In genomic region chr12:54325442-54326109, GRCh38 we compare ENCODE assay signal across 9 cellular contexts. TPM values are rescaled to one million over a fixed set of nuclear protein-coding genes. Genes with fewer than 3 reads are reported as not detected.
DNase-seq lines count a peak whose midpoint lies in the region; ATAC-seq, FAIRE-seq and TF ChIP-seq lines count a peak whose summit lies in the region.
"Not testable (repeated sequence)": the region's sequence is repeated elsewhere in the genome, so short reads cannot be mapped to it uniquely, and the experiment has no call there.
"Had no signal": no experiment of that assay in that cellular context is flagged by ENCODE, and none has a peak within 500 bp of the region (broad histone marks: within the 10 kb centered on the region; RNA-seq: fewer than 3 reads in every experiment).

No MANE protein-coding gene starts in this region.

- peak overlapping the region; percentile 82 for H2AFZ ChIP-seq in neuronal stem cell (ENCODE audit: low read length)

- H3K4me1 ChIP-seq in CD4-positive, CD25-positive, alpha-beta regulatory T cell (ENCODE audit: control insufficient read depth, insufficient read depth, low read length, poor library complexity, severe bottlenecking): peaks cover 36% of the 10 kb centered on the region
- H3K4me1 ChIP-seq in HUES64 (ENCODE audit: insufficient read depth, low read length) (peaks cover 19% of the 10 kb centered on the region), adipocyte (ENCODE audit: control insufficient read depth, insufficient read depth, low read length) (peaks cover 20% of the 10 kb centered on the region)
- not testable (repeated sequence) for H3K4me1 ChIP-seq in kidney (ENCODE audit: control insufficient read depth in 1 of 2, insufficient read depth in 1 of 2, low read depth in 1 of 2, low read length in 2 of 2); neuronal stem cell (ENCODE audit: control insufficient read depth in 2 of 2, insufficient read depth in 1 of 2, low read depth in 1 of 2, low read length in 2 of 2)

- H3K4ac ChIP-seq in neuronal stem cell (ENCODE audit: low read length): not testable (repeated sequence)

- H2BK120ac ChIP-seq in neuronal stem cell (ENCODE audit: low read depth, low read length): not testable (repeated sequence)

- DNase-seq in CD4-positive, CD25-positive, alpha-beta regulatory T cell; T-cell; adipocyte (ENCODE audit: low read depth); endothelial cell (ENCODE audit: low spot score); kidney; neuronal stem cell (ENCODE audit: low spot score): not testable (repeated sequence)

- H2BK5ac ChIP-seq in neuronal stem cell (ENCODE audit: low read length): not testable (repeated sequence)

- peaks cover 10 to 51% (median 37%) of the 10 kb centered on the region in 4 donors for H3K4me1 Mint-ChIP-seq in CD4-positive, CD25-positive, alpha-beta regulatory T cell
- peaks cover 46 to 56% (median 47%) of the 10 kb centered on the region in 3 donors for H3K4me1 Mint-ChIP-seq in T-cell
- peaks cover 31% of the 10 kb centered on the region for H3K4me1 Mint-ChIP-seq in endothelial cell (ENCODE audit: unreplicated experiment)

- not testable (repeated sequence) for H3K79me1 ChIP-seq in neuronal stem cell (ENCODE audit: low read depth, low read length)

- WGBS in HUES64: 73% methylated on average over 21 of the region's 22 CpGs
- no CpG with 5 or more reads among the region's 22 CpGs for WGBS in neuronal stem cell (ENCODE audit: extremely low coverage in 2 of 2, insufficient read length in 2 of 2, insufficient replicate concordance in 1 of 2), 2 donors

- not testable (repeated sequence) for FAIRE-seq in kidney (lab: Jason Lieb, UNC)

- H3K36me3 Mint-ChIP-seq in CD4-positive, CD25-positive, alpha-beta regulatory T cell; T-cell; endothelial cell (ENCODE audit: low read depth, unreplicated experiment): not testable (repeated sequence)

- ATAC-seq in CD4-positive, CD25-positive, alpha-beta regulatory T cell (ENCODE audit: low read depth in 2 of 2); T-cell (replicated peaks in 1 of 4): not testable (repeated sequence)

- POLR2A ChIA-PET in T-cell (lab: Charles Lee): interaction anchor here (0.5 to 2.1 kb wide), 17 partner anchors 7 to 1189 kb away, joined by 3 to 39 read pairs (median 4); partner anchors contain the start of genes CBX5 (in 2 of the 2) and HNRNPA1 (in 2 of the 2)

- not testable (repeated sequence) for H3K14ac ChIP-seq in neuronal stem cell (ENCODE audit: low read length)

- H4K8ac ChIP-seq in neuronal stem cell (ENCODE audit: low read depth, low read length): not testable (repeated sequence)

- peak overlapping the region; percentile 96 for H3K4me3 ChIP-seq in CD4-positive, CD25-positive, alpha-beta regulatory T cell (ENCODE audit: low read depth, low read length)
- H3K4me3 ChIP-seq in HUES64 (ENCODE audit: low read length) (peak overlapping the region; percentile 96), adipocyte (ENCODE audit: low read length) (peak overlapping the region; percentile 97), kidney (ENCODE audit: low read length in 2 of 2) (peak overlapping the region; percentile 89 to 99), neuronal stem cell (ENCODE audit: low read length in 2 of 2) (peak overlapping the region; percentile 67 to 85)

- H3K23ac ChIP-seq in neuronal stem cell (ENCODE audit: low read depth, low read length, poor library complexity): not testable (repeated sequence)

- not testable (repeated sequence) for H2BK12ac ChIP-seq in neuronal stem cell (ENCODE audit: low read length)

- peak overlapping the region; percentile 94 to 100 (median 98) for H3K27ac Mint-ChIP-seq in CD4-positive, CD25-positive, alpha-beta regulatory T cell
- H3K27ac Mint-ChIP-seq in T-cell: peak overlapping the region; percentile 91 to 98
- peak overlapping the region; percentile 99 for H3K27ac Mint-ChIP-seq in endothelial cell (ENCODE audit: unreplicated experiment)

- peak overlapping the region; percentile 65 for H3K4me2 ChIP-seq in neuronal stem cell (ENCODE audit: insufficient read depth, low read length, poor library complexity, severe bottlenecking)

- TF ChIP-seq CTCF in endothelial cell (IDR thresholded peaks at IDR 0.05; ENCODE audit: unreplicated experiment); kidney (IDR thresholded peaks at IDR 0.05; ENCODE audit: borderline replicate concordance, extremely low read depth, insufficient read depth): not testable (repeated sequence)

- not testable (repeated sequence) for H3K27me3 ChIP-seq in CD4-positive, CD25-positive, alpha-beta regulatory T cell (ENCODE audit: control insufficient read depth, insufficient read depth, low read length); HUES64 (ENCODE audit: insufficient read depth, low read length); adipocyte (replicated peaks; ENCODE audit: control insufficient read depth, insufficient read depth, low read length); neuronal stem cell (ENCODE audit: control insufficient read depth in 3 of 3, insufficient read depth in 3 of 3, low read depth in 1 of 3, low read length in 3 of 3)

- peak overlapping the region; percentile 96 for H3K9ac ChIP-seq in HUES64 (ENCODE audit: low read depth, low read length)
- peak overlapping the region; percentile 98 for H3K9ac ChIP-seq in adipocyte (ENCODE audit: low read length)
- peak overlapping the region; percentile 90 to 96 for H3K9ac ChIP-seq in kidney (ENCODE audit: low read length in 2 of 2)
- peak overlapping the region; percentile 56 for H3K9ac ChIP-seq in neuronal stem cell (ENCODE audit: low read depth, low read length, poor library complexity)

- not testable (repeated sequence) for H2BK15ac ChIP-seq in neuronal stem cell (ENCODE audit: low read length)

- H3K18ac ChIP-seq in neuronal stem cell (ENCODE audit: low read length): not testable (repeated sequence)

- H4K91ac ChIP-seq in neuronal stem cell (ENCODE audit: low read depth, low read length, poor library complexity): not testable (repeated sequence)

- not testable (repeated sequence) for H3K27me3 Mint-ChIP-seq in CD4-positive, CD25-positive, alpha-beta regulatory T cell; T-cell; endothelial cell (ENCODE audit: unreplicated experiment)

- H3K9me3 ChIP-seq in CD4-positive, CD25-positive, alpha-beta regulatory T cell (ENCODE audit: control insufficient read depth in 2 of 2, low read length in 2 of 2); HUES64 (ENCODE audit: insufficient read depth, low read depth, low read length); adipocyte (ENCODE audit: control insufficient read depth, low read length); kidney (ENCODE audit: control insufficient read depth in 1 of 2, low read length in 2 of 2); neuronal stem cell (replicated peaks in 1 of 2; ENCODE audit: control insufficient read depth in 2 of 2, insufficient read depth in 1 of 2, low read depth in 1 of 2, low read length in 2 of 2): not testable (repeated sequence)

- H3K9me3 Mint-ChIP-seq in CD4-positive, CD25-positive, alpha-beta regulatory T cell; T-cell; endothelial cell (ENCODE audit: unreplicated experiment): not testable (repeated sequence)

- CTCF ChIA-PET in T-cell (lab: Charles Lee): interaction anchor here (0.6 to 2.9 kb wide), 60 partner anchors 9 to 1492 kb away, joined by 3 to 68 read pairs (median 4); partner anchors contain the start of genes CBX5 (in 1 of the 2), EIF4B (in 1 of the 2), HNRNPA1 (in 1 of the 2) and HOXC4 (in 1 of the 2)

- H3K4me3 Mint-ChIP-seq in CD4-positive, CD25-positive, alpha-beta regulatory T cell: peak overlapping the region; percentile 93 to 100 (median 99)
- peak overlapping the region; percentile 94 to 100 (median 95) for H3K4me3 Mint-ChIP-seq in T-cell
- peak overlapping the region; percentile 99 for H3K4me3 Mint-ChIP-seq in endothelial cell (ENCODE audit: unreplicated experiment)

- H2AK5ac ChIP-seq in neuronal stem cell (ENCODE audit: low read depth, low read length): not testable (repeated sequence)

- peak overlapping the region; percentile 65 for H3K27ac ChIP-seq in CD4-positive, CD25-positive, alpha-beta regulatory T cell (ENCODE audit: insufficient read depth, low read length, poor library complexity, severe bottlenecking)
- H3K27ac ChIP-seq in HUES64 (ENCODE audit: low read depth, low read length) (peak overlapping the region; percentile 81), kidney (ENCODE audit: low read depth in 2 of 2, low read length in 2 of 2) (peak overlapping the region; percentile 74 to 92), neuronal stem cell (replicated peaks; ENCODE audit: low read length) (peak overlapping the region; percentile 27), temporal lobe (ENCODE audit: low read depth, low read length) (peak overlapping the region; percentile 8)

- intact Hi-C loops in kidney (cut with DNase I): not testable (repeated sequence)

- not testable (repeated sequence) for H3K36me3 ChIP-seq in CD4-positive, CD25-positive, alpha-beta regulatory T cell (ENCODE audit: control insufficient read depth, insufficient read depth, low read length); HUES64 (ENCODE audit: insufficient read depth, low read length); adipocyte (ENCODE audit: control insufficient read depth, insufficient read depth, low read length, severe bottlenecking); kidney (ENCODE audit: control insufficient read depth in 1 of 2, insufficient read depth in 2 of 2, low read length in 2 of 2)
- H3K36me3 ChIP-seq in neuronal stem cell (replicated peaks in 1 of 2; ENCODE audit: control insufficient read depth in 2 of 2, insufficient read depth in 2 of 2, low read length in 2 of 2): peaks cover 0 to 16% of the 10 kb centered on the region in 2 donors

RNA-seq across cellular contexts. Expression of gene COPZ1, which starts 0.6 kb away (rescaled TPM):
- 65.3 TPM for total RNA-seq in CD4-positive, CD25-positive, alpha-beta regulatory T cell
- polyA plus RNA-seq in CD4-positive, CD25-positive, alpha-beta regulatory T cell: 100 to 1,000 TPM; 151 to 213 (median 168) TPM
- polyA plus RNA-seq in HUES64 (2013, experiment 1 of 2): 74.1 TPM
- 82.3 TPM for polyA plus RNA-seq in HUES64 (2013, experiment 2 of 2)
- total RNA-seq in T-cell (10 to 100 TPM; 60.4 to 81.3 (median 74.8) TPM), endothelial cell (ENCODE audit: unreplicated experiment) (130 TPM), kidney (141 TPM), temporal lobe (52.6 TPM)
- polyA plus RNA-seq in kidney (ENCODE audit: insufficient read depth, low read depth, low replicate concordance): 181 TPM
- 188 TPM for polyA plus RNA-seq in neuronal stem cell (2013, experiment 1 of 2)
- 183 TPM for polyA plus RNA-seq in neuronal stem cell (2013, experiment 2 of 2)

RNA-seq across cellular contexts. Expression of gene NFE2, which starts 24.8 kb away (rescaled TPM):
- 2.8 TPM for total RNA-seq in CD4-positive, CD25-positive, alpha-beta regulatory T cell
- under 1 TPM in 1 of 4 donors, not detected in 3; 0.18 TPM for polyA plus RNA-seq in CD4-positive, CD25-positive, alpha-beta regulatory T cell
- polyA plus RNA-seq in HUES64 (2013, experiment 1 of 2): 1.3 TPM
- polyA plus RNA-seq in HUES64 (2013, experiment 2 of 2): 2.3 TPM
- 1 to 10 TPM in 2 of 5 donors, under 1 TPM in 3; 0.58 to 1.5 (median 0.95) TPM for total RNA-seq in T-cell
- total RNA-seq in endothelial cell (ENCODE audit: unreplicated experiment): 0.49 TPM
- total RNA-seq in kidney: 1.6 TPM
- polyA plus RNA-seq in kidney (ENCODE audit: insufficient read depth, low read depth, low replicate concordance): not detected
- 2.4 TPM for polyA plus RNA-seq in neuronal stem cell (2013, experiment 1 of 2)
- polyA plus RNA-seq in neuronal stem cell (2013, experiment 2 of 2): 2.5 TPM
- 0.98 TPM for total RNA-seq in temporal lobe

RNA-seq across cellular contexts. Expression of gene GPR84, which starts 38.7 kb away (rescaled TPM):
- total RNA-seq in CD4-positive, CD25-positive, alpha-beta regulatory T cell: not detected
- not detected for polyA plus RNA-seq in CD4-positive, CD25-positive, alpha-beta regulatory T cell
- polyA plus RNA-seq in HUES64 (2013, experiment 1 of 2): not detected
- not detected for polyA plus RNA-seq in HUES64 (2013, experiment 2 of 2)
- total RNA-seq in T-cell (not detected), endothelial cell (ENCODE audit: unreplicated experiment) (0.41 TPM), kidney (1.7 TPM), temporal lobe (not detected)
- not detected for polyA plus RNA-seq in kidney (ENCODE audit: insufficient read depth, low read depth, low replicate concordance)
- 0.03 TPM for polyA plus RNA-seq in neuronal stem cell (2013, experiment 1 of 2)
- 0.04 TPM for polyA plus RNA-seq in neuronal stem cell (2013, experiment 2 of 2)
- total RNA-seq: renal cortical epithelial cell had no signal

RNA-seq across cellular contexts. Expression of gene HNRNPA1, which starts 45.0 kb away (rescaled TPM):
- 1,288 TPM for total RNA-seq in CD4-positive, CD25-positive, alpha-beta regulatory T cell
- 100 to 1,000 TPM; 750 to 913 (median 830) TPM for polyA plus RNA-seq in CD4-positive, CD25-positive, alpha-beta regulatory T cell
- polyA plus RNA-seq in HUES64 (2013, experiment 1 of 2): 2,281 TPM
- 2,616 TPM for polyA plus RNA-seq in HUES64 (2013, experiment 2 of 2)
- total RNA-seq in T-cell (1,000 to 10,000 TPM; 1,133 to 1,642 (median 1,239) TPM), endothelial cell (ENCODE audit: unreplicated experiment) (1,804 TPM), kidney (964 TPM), temporal lobe (627 TPM)
- polyA plus RNA-seq in kidney (ENCODE audit: insufficient read depth, low read depth, low replicate concordance): 648 TPM
- polyA plus RNA-seq in neuronal stem cell (2013, experiment 1 of 2): 3,971 TPM
- 3,933 TPM for polyA plus RNA-seq in neuronal stem cell (2013, experiment 2 of 2)

RNA-seq across cellular contexts. Expression of gene CBX5, which starts 45.7 kb away (rescaled TPM):
- 38.9 TPM for total RNA-seq in CD4-positive, CD25-positive, alpha-beta regulatory T cell
- polyA plus RNA-seq in CD4-positive, CD25-positive, alpha-beta regulatory T cell: 10 to 100 TPM; 18.2 to 21.5 (median 19.6) TPM
- polyA plus RNA-seq in HUES64 (2013, experiment 1 of 2): 84.3 TPM
- 96.8 TPM for polyA plus RNA-seq in HUES64 (2013, experiment 2 of 2)
- total RNA-seq in T-cell (10 to 100 TPM; 43.8 to 54.5 (median 47.1) TPM), endothelial cell (ENCODE audit: unreplicated experiment) (173 TPM), kidney (112 TPM), temporal lobe (114 TPM)
- 15.0 TPM for polyA plus RNA-seq in kidney (ENCODE audit: insufficient read depth, low read depth, low replicate concordance)
- polyA plus RNA-seq in neuronal stem cell (2013, experiment 1 of 2): 162 TPM
- polyA plus RNA-seq in neuronal stem cell (2013, experiment 2 of 2): 170 TPM

Comparison
In these comparisons a context has a peak if more than half of its experiments do, and no peak if none do; other contexts are left out.
1. H3K27ac ChIP-seq: peak in every context shown above with its lines; median percentile 83 in kidney; 81 in HUES64; 65 in CD4-positive, CD25-positive, alpha-beta regulatory T cell; 27 in neuronal stem cell; 8 in temporal lobe.